25 cellular contexts compared by ENCODE assay signal in the genomic region with DNA sequence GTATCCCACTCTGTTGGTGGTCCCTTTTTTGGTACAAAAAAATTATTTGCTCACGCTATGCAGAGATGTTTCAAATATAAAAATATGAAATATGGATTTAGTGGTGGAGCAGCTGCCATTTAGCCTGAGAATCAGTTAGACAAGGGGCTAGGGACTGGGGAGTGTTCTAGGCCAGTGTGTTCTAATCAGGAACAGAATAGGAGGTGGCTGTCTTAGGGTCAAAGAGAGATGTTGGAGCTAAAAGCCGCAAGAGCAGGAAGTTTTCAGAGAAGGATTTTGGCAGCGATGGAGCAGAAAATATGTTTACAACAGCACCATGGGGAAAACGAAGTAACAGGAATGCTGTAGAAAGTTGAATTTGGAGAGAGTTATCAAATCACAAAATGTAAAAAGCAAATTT.
"Had no signal": no experiment of that assay in that cellular context is flagged by ENCODE, and none has a peak within 500 bp of the region (broad histone marks: within the 10 kb centered on the region; RNA-seq: fewer than 3 reads in every experiment).

No MANE protein-coding gene starts in this region.

- H3K9ac ChIP-seq: parathyroid adenoma had no signal

- H3K4me1 Mint-ChIP-seq: naive thymus-derived CD4-positive, alpha-beta T cell; stimulated activated effector memory CD8-positive, alpha-beta T cell treated with anti-CD3 and anti-CD28 coated beads, Interleukin-12 subunit alpha, Interleukin-12 subunit beta, amount 100 ng/mL, for 72 hours had no signal

- H3K9me3 ChIP-seq: esophagus muscularis mucosa, left lung, mucosa of descending colon, neutrophil, right lobe of liver, stomach, transverse colon, upper lobe of right lung, uterus had no signal

- H2AFZ ChIP-seq: parathyroid adenoma had no signal

- H3K36me3 ChIP-seq: esophagus muscularis mucosa, left lung, neutrophil, right lobe of liver, stomach, transverse colon, upper lobe of right lung, uterus had no signal

- H3K27ac ChIP-seq: coronary artery, left lung, neutrophil, parathyroid adenoma, right lobe of liver, transverse colon, upper lobe of right lung, uterus had no signal

- ATAC-seq: left lung; mucosa of descending colon; naive thymus-derived CD4-positive, alpha-beta T cell; right lobe of liver; stimulated activated effector memory CD8-positive, alpha-beta T cell treated with anti-CD3 and anti-CD28 coated beads, Interleukin-12 subunit alpha, Interleukin-12 subunit beta, amount 100 ng/mL, for 72 hours; upper lobe of right lung had no signal

- FAIRE-seq: endothelial cell of umbilical vein, keratinocyte had no signal

- H3K36me3 Mint-ChIP-seq: mesothelial cell of epicardium; naive thymus-derived CD4-positive, alpha-beta T cell; stimulated activated effector memory CD8-positive, alpha-beta T cell treated with anti-CD3 and anti-CD28 coated beads, Interleukin-12 subunit alpha, Interleukin-12 subunit beta, amount 100 ng/mL, for 72 hours had no signal

- H3K27me3 ChIP-seq: esophagus muscularis mucosa, left lung, neutrophil, right lobe of liver, stomach, transverse colon, upper lobe of right lung, uterus had no signal

- H3K9me3 Mint-ChIP-seq: mesothelial cell of epicardium had no signal

- DNase-seq: dermis blood vessel endothelial cell; effector memory CD4-positive, alpha-beta T cell; head of caudate nucleus; left lung; mucosa of descending colon; naive thymus-derived CD4-positive, alpha-beta T cell; right lobe of liver; stimulated activated CD4-positive, alpha-beta T cell treated with anti-CD3 and anti-CD28 coated beads, Interleukin-12 subunit alpha, Interleukin-12 subunit beta, amount 100 ng/mL, for 4 hours; stimulated activated CD4-positive, alpha-beta T cell treated with anti-CD3 and anti-CD28 coated beads, Interleukin-1b, Interleukin-23, amount 100 ng/mL, for 48 hours; stimulated activated CD4-positive, alpha-beta T cell treated with anti-CD3 and anti-CD28 coated beads, Interleukin-4, amount 100 ng/mL, for 1 hour; stimulated activated naive CD4-positive, alpha-beta T cell treated with Interleukin-2 at 50 U/mL for 16 hours; stomach; transverse colon; upper lobe of right lung; uterus had no signal

- H3K27me3 Mint-ChIP-seq: naive thymus-derived CD4-positive, alpha-beta T cell; progenitor cell of endocrine pancreas had no signal

- H3K4me2 ChIP-seq: smooth muscle cell had no signal

- H3K79me2 ChIP-seq: parathyroid adenoma had no signal

- H3K4me3 ChIP-seq: coronary artery, esophagus muscularis mucosa, left lung, mucosa of descending colon, right lobe of liver, smooth muscle cell, stomach, transverse colon, upper lobe of right lung, uterus had no signal

- H3K27ac Mint-ChIP-seq: mesothelial cell of epicardium; naive thymus-derived CD4-positive, alpha-beta T cell; progenitor cell of endocrine pancreas; stimulated activated effector memory CD8-positive, alpha-beta T cell treated with anti-CD3 and anti-CD28 coated beads, Interleukin-12 subunit alpha, Interleukin-12 subunit beta, amount 100 ng/mL, for 72 hours had no signal

- H3K4me3 Mint-ChIP-seq: mesothelial cell of epicardium; naive thymus-derived CD4-positive, alpha-beta T cell; stimulated activated effector memory CD8-positive, alpha-beta T cell treated with anti-CD3 and anti-CD28 coated beads, Interleukin-12 subunit alpha, Interleukin-12 subunit beta, amount 100 ng/mL, for 72 hours had no signal

- H3K4me1 ChIP-seq: left lung, parathyroid adenoma, right lobe of liver, transverse colon, upper lobe of right lung, uterus had no signal
